In genomic region chr1:182629674-182630073, GRCh38 we compare ENCODE assay signal across 9 cellular contexts. TPM values are rescaled to one million over a fixed set of nuclear protein-coding genes. Genes with fewer than 3 reads are reported as not detected.
A peak's percentile ranks its signal among the peaks of the same experiment; 100 is the strongest.
DNase-seq lines count a peak whose midpoint lies in the region; ATAC-seq, FAIRE-seq and TF ChIP-seq lines count a peak whose summit lies in the region.
"Had no signal": no experiment of that assay in that cellular context is flagged by ENCODE, and none has a peak within 500 bp of the region (broad histone marks: within the 10 kb centered on the region; RNA-seq: fewer than 3 reads in every experiment).

No MANE protein-coding gene starts in this region.

- no peak overlapping the region for H2AFZ ChIP-seq in neural progenitor cell (replicated peaks)

- H3K9ac ChIP-seq in neural progenitor cell: no peak overlapping the region

- peak overlapping the region; percentile 53 for H3K4me2 ChIP-seq in neural progenitor cell

- peak; percentile 87 for DNase-seq in activated CD4-positive, alpha-beta memory T cell treated with anti-CD3 and anti-CD28 coated beads for 36 hours
- DNase-seq in neural progenitor cell (ENCODE audit: low spot score): peak; percentile 40
- no peak for DNase-seq in NCI-H1694 (lab: John Stamatoyannopoulos, UW)
- no peak for DNase-seq in HTR-8/SVneo (ENCODE audit: insufficient read length, low spot score)
- DNase-seq in NCI-H524 treated with DMSO at 0.1 percent for 48 hours (lab: John Stamatoyannopoulos, UW): no peak

- peaks cover 9% of the 10 kb centered on the region for H3K27me3 Mint-ChIP-seq in activated CD4-positive, alpha-beta memory T cell treated with anti-CD3 and anti-CD28 coated beads for 36 hours
- H3K27me3 Mint-ChIP-seq in neural progenitor cell (ENCODE audit: insufficient read depth, low read depth): peaks cover 8% of the 10 kb centered on the region

- H3K27ac Mint-ChIP-seq in activated CD4-positive, alpha-beta memory T cell treated with anti-CD3 and anti-CD28 coated beads for 36 hours: peak overlapping the region; percentile 50
- no peak overlapping the region for H3K27ac Mint-ChIP-seq in neural progenitor cell

- H3K27me3 ChIP-seq in neural progenitor cell: no peaks in the 10 kb centered on the region
- H3K27me3 ChIP-seq: tibial nerve had no signal

- peaks cover 45% of the 10 kb centered on the region for H3K4me1 ChIP-seq in neural progenitor cell

- no peak for TF ChIP-seq CTCF in neural progenitor cell (IDR thresholded peaks at IDR 0.05)

- H3K27ac ChIP-seq in neural progenitor cell: no peak overlapping the region
- H3K27ac ChIP-seq: tibial nerve had no signal

- no peaks in the 10 kb centered on the region for H3K79me2 ChIP-seq in neural progenitor cell (ENCODE audit: low read depth)

- no peaks in the 10 kb centered on the region for H4K20me1 ChIP-seq in neural progenitor cell (ENCODE audit: low read depth)

- FAIRE-seq in HTR-8/SVneo (lab: Jason Lieb, UNC): no peak

- no peak overlapping the region for H3K4me3 Mint-ChIP-seq in activated CD4-positive, alpha-beta memory T cell treated with anti-CD3 and anti-CD28 coated beads for 36 hours
- no peak overlapping the region for H3K4me3 Mint-ChIP-seq in neural progenitor cell

- H3K9me3 Mint-ChIP-seq in activated CD4-positive, alpha-beta memory T cell treated with anti-CD3 and anti-CD28 coated beads for 36 hours: no peaks in the 10 kb centered on the region
- no peaks in the 10 kb centered on the region for H3K9me3 Mint-ChIP-seq in neural progenitor cell

- peaks cover 63% of the 10 kb centered on the region for H3K4me1 Mint-ChIP-seq in activated CD4-positive, alpha-beta memory T cell treated with anti-CD3 and anti-CD28 coated beads for 36 hours (ENCODE audit: low read depth)
- H3K4me1 Mint-ChIP-seq in neural progenitor cell: peaks cover 45% of the 10 kb centered on the region

- POLR2A ChIA-PET in activated CD4-positive, alpha-beta memory T cell treated with anti-CD3 and anti-CD28 coated beads for 36 hours (lab: Charles Lee): interaction anchor here (0.8 to 3.2 kb wide), 9 partner anchors 9 to 88 kb away, joined by 3 to 28 read pairs (median 4); partner anchors contain the start of genes RGS16 and RNASEL

- H3K9me3 ChIP-seq in neural progenitor cell (ENCODE audit: low read depth): no peaks in the 10 kb centered on the region
- H3K9me3 ChIP-seq: tibial nerve had no signal

- H3K4me3 ChIP-seq in neural progenitor cell: no peak overlapping the region
- H3K4me3 ChIP-seq: tibial nerve had no signal

- no peaks in the 10 kb centered on the region for H3K36me3 Mint-ChIP-seq in activated CD4-positive, alpha-beta memory T cell treated with anti-CD3 and anti-CD28 coated beads for 36 hours
- no peaks in the 10 kb centered on the region for H3K36me3 Mint-ChIP-seq in neural progenitor cell

- H3K36me3 ChIP-seq in neural progenitor cell: no peaks in the 10 kb centered on the region
- H3K36me3 ChIP-seq: tibial nerve had no signal

- intact Hi-C loops in activated CD4-positive, alpha-beta memory T cell treated with anti-CD3 and anti-CD28 coated beads for 36 hours (cut with micrococcal nuclease): loop anchor here (1.0 kb wide), 3 partner anchors 13 to 80 kb away; no protein-coding TSS in a partner anchor

- peaks cover 15% of the 10 kb centered on the region for H3F3A ChIP-seq in neural progenitor cell (ENCODE audit: low read depth)

- CTCF ChIA-PET in activated CD4-positive, alpha-beta memory T cell treated with anti-CD3 and anti-CD28 coated beads for 36 hours (lab: Charles Lee): interaction anchor here (0.9 to 2.4 kb wide), 13 partner anchors 9 to 159 kb away, joined by 3 to 12 read pairs (median 4); no protein-coding TSS in a partner anchor

- peak; percentile 64 for ATAC-seq in GM18502 (IDR thresholded peaks at IDR 0.05; ENCODE audit: poor library complexity, unreplicated experiment)
- ATAC-seq in HG03139 (IDR thresholded peaks at IDR 0.05; ENCODE audit: unreplicated experiment): peak; percentile 48
- no peak for ATAC-seq in HG03039 (IDR thresholded peaks at IDR 0.05; ENCODE audit: unreplicated experiment)

RNA-seq across cellular contexts. Expression of gene RGS16, which starts 25.5 kb away (rescaled TPM):
- total RNA-seq in activated CD4-positive, alpha-beta memory T cell treated with anti-CD3 and anti-CD28 coated beads for 36 hours: 10 to 100 TPM; 49.8 to 51.9 TPM
- 12.5 and 16.4 TPM in 2 replicates for total RNA-seq in neural progenitor cell (ENCODE audit: low replicate concordance)

RNA-seq across cellular contexts. Expression of gene RNASEL, which starts 40.6 kb away (rescaled TPM):
- total RNA-seq in activated CD4-positive, alpha-beta memory T cell treated with anti-CD3 and anti-CD28 coated beads for 36 hours: 1 to 10 TPM; 4.5 TPM
- 3.6 and 6.2 TPM in 2 replicates for total RNA-seq in neural progenitor cell (ENCODE audit: low replicate concordance)

RNA-seq across cellular contexts. Expression of gene RGS8, which starts 54.7 kb away (rescaled TPM):
- total RNA-seq in activated CD4-positive, alpha-beta memory T cell treated with anti-CD3 and anti-CD28 coated beads for 36 hours: under 1 TPM in 1 of 2 experiments, not detected in 1; 0.05 TPM
- total RNA-seq in neural progenitor cell (ENCODE audit: low replicate concordance): 0.87 and 0.99 TPM in 2 replicates
- total RNA-seq: tibial nerve had no signal

Comparison
In these comparisons a context has a peak if more than half of its experiments do, and no peak if none do; other contexts are left out.
1. DNase-seq: peak in activated CD4-positive, alpha-beta memory T cell treated with anti-CD3 and anti-CD28 coated beads for 36 hours (single experiment) and neural progenitor cell (single experiment); none in NCI-H1694 (single experiment), HTR-8/SVneo (single experiment) and NCI-H524 treated with DMSO at 0.1 percent for 48 hours (single experiment).